In genomic region chr4:170145120-170145519, GRCh38 we compare ENCODE assay signal across 33 cellular contexts. TPM values are rescaled to one million over a fixed set of nuclear protein-coding genes. Genes with fewer than 3 reads are reported as not detected.
"Had no signal": no experiment of that assay in that cellular context is flagged by ENCODE, and none has a peak within 500 bp of the region (broad histone marks: within the 10 kb centered on the region; RNA-seq: fewer than 3 reads in every experiment).

No MANE protein-coding gene starts in this region.

- H3K27me3 Mint-ChIP-seq: activated B cell treated with CpG ODN at 0.5 μM for 24 hours; activated CD4-positive, alpha-beta memory T cell treated with anti-CD3 and anti-CD28 coated beads for 36 hours; activated naive CD4-positive, alpha-beta T cell treated with anti-CD3 and anti-CD28 coated beads, Interleukin-2, amount 10 ng/mL, durations not matched to agents 7 days and 5 days; brain had no signal

- H3K4me1 Mint-ChIP-seq: activated B cell treated with CpG ODN at 0.5 μM for 24 hours; activated naive CD4-positive, alpha-beta T cell treated with anti-CD3 and anti-CD28 coated beads, Interleukin-2, amount 10 ng/mL, durations not matched to agents 7 days and 5 days; activated naive CD8-positive, alpha-beta T cell treated with anti-CD3 and anti-CD28 coated beads, Interleukin-2, amount 50 U/mL, for 24 hours; brain had no signal

- H3K27ac Mint-ChIP-seq: activated B cell treated with CpG ODN at 0.5 μM for 24 hours; activated CD4-positive, alpha-beta memory T cell treated with anti-CD3 and anti-CD28 coated beads for 36 hours; activated naive CD4-positive, alpha-beta T cell treated with anti-CD3 and anti-CD28 coated beads, Interleukin-2, amount 10 ng/mL, durations not matched to agents 7 days and 5 days; activated naive CD8-positive, alpha-beta T cell; activated naive CD8-positive, alpha-beta T cell treated with anti-CD3 and anti-CD28 coated beads, Interleukin-2, amount 50 U/mL, for 24 hours; brain; T-helper 1 cell treated with Interleukin-12 subunit alpha and Interleukin-12 subunit beta and Interleukin-4 antibody, amounts not matched to agents 30 μg/mL and 1 μg/mL, for 36 hours; T-helper 2 cell treated with Interferon-gamma antibody and Interleukin-4, amounts not matched to agents 5 μg/mL and 100 μg/mL, for 36 hours had no signal

- H3K4me3 Mint-ChIP-seq: activated B cell treated with CpG ODN at 0.5 μM for 24 hours; activated CD4-positive, alpha-beta memory T cell treated with anti-CD3 and anti-CD28 coated beads for 36 hours; activated naive CD4-positive, alpha-beta T cell treated with anti-CD3 and anti-CD28 coated beads, Interleukin-2, amount 10 ng/mL, durations not matched to agents 7 days and 5 days; activated naive CD8-positive, alpha-beta T cell; activated naive CD8-positive, alpha-beta T cell treated with anti-CD3 and anti-CD28 coated beads, Interleukin-2, amount 50 U/mL, for 24 hours; activated T-cell treated with anti-CD3 and anti-CD28 coated beads, Interleukin-2, amount 50 U/mL, for 4 hours; brain; T-helper 1 cell treated with Interleukin-12 subunit alpha and Interleukin-12 subunit beta and Interleukin-4 antibody, amounts not matched to agents 30 μg/mL and 1 μg/mL, for 36 hours; T-helper 2 cell treated with Interferon-gamma antibody and Interleukin-4, amounts not matched to agents 5 μg/mL and 100 μg/mL, for 36 hours had no signal

- ATAC-seq: activated naive CD8-positive, alpha-beta T cell treated with anti-CD3 and anti-CD28 coated beads, Interleukin-2, amount 50 U/mL, for 24 hours; activated T-cell treated with anti-CD3 and anti-CD28 coated beads, Interleukin-2, amount 50 U/mL, for 4 hours; PC-3; Right ventricle myocardium inferior had no signal

- H3K36me3 Mint-ChIP-seq: activated CD4-positive, alpha-beta memory T cell treated with anti-CD3 and anti-CD28 coated beads for 36 hours; activated naive CD4-positive, alpha-beta T cell treated with anti-CD3 and anti-CD28 coated beads, Interleukin-2, amount 10 ng/mL, durations not matched to agents 7 days and 5 days; activated naive CD8-positive, alpha-beta T cell; brain had no signal

- H3K27ac ChIP-seq: RWPE1, SK-N-MC had no signal

- DNase-seq: activated B cell treated with CpG ODN at 0.5 μM for 24 hours; activated CD4-positive, alpha-beta memory T cell treated with anti-CD3 and anti-CD28 coated beads for 36 hours; activated CD4-positive, alpha-beta T cell treated with anti-CD3 and anti-CD28 coated beads for 4 hours; activated CD4-positive, alpha-beta T cell treated with anti-CD3 and anti-CD28 coated beads, Interleukin-2, amount 50 U/mL, for 1 hour; activated CD4-positive, CD25-positive, alpha-beta regulatory T cell treated with anti-CD3 and anti-CD28 coated beads, Interleukin-2, amount 50 U/mL, for 72 hours; activated CD8-positive, alpha-beta memory T cell treated with anti-CD3 and anti-CD28 coated beads, Interleukin-2, amount 50 U/mL, for 4 hours; activated effector memory CD4-positive, alpha-beta T cell treated with Interleukin-2 at 50 U/mL for 16 hours; activated naive CD4-positive, alpha-beta T cell treated with anti-CD3 and anti-CD28 coated beads, Interleukin-2, amount 10 ng/mL, durations not matched to agents 7 days and 5 days; activated naive CD8-positive, alpha-beta T cell treated with anti-CD3 and anti-CD28 coated beads, Interleukin-2, amount 50 U/mL, for 24 hours; activated T-cell treated with anti-CD3 and anti-CD28 coated beads for 4 hours; activated T-cell treated with anti-CD3 and anti-CD28 coated beads, Interleukin-2, amount 50 U/mL, for 4 hours; anterior cingulate cortex; caudate nucleus; cerebellar nuclear complex; Karpas-422; KBM-7; NCI-H1105; NCI-H1417 treated with DMSO at 0.1 percent for 48 hours; NCI-H187 treated with DMSO at 0.1 percent for 48 hours; NCI-H2081 treated with DMSO at 0.1 percent for 48 hours; NCI-H2171; NCI-H510A; NCI-H526; NCI-H748 treated with DMSO at 0.1 percent for 48 hours; NK-92 treated with Interleukin-12 subunit alpha and Interleukin-12 subunit beta, amount 100 ng/mL, for 24 hours; PC-3 had no signal

- H3K4me3 ChIP-seq: SK-N-MC had no signal

- H3K9me3 Mint-ChIP-seq: activated B cell treated with CpG ODN at 0.5 μM for 24 hours; activated CD4-positive, alpha-beta memory T cell treated with anti-CD3 and anti-CD28 coated beads for 36 hours; activated naive CD4-positive, alpha-beta T cell treated with anti-CD3 and anti-CD28 coated beads, Interleukin-2, amount 10 ng/mL, durations not matched to agents 7 days and 5 days; activated naive CD8-positive, alpha-beta T cell treated with anti-CD3 and anti-CD28 coated beads, Interleukin-2, amount 50 U/mL, for 24 hours; activated T-cell treated with anti-CD3 and anti-CD28 coated beads, Interleukin-2, amount 50 U/mL, for 4 hours; T-helper 1 cell treated with Interleukin-12 subunit alpha and Interleukin-12 subunit beta and Interleukin-4 antibody, amounts not matched to agents 30 μg/mL and 1 μg/mL, for 36 hours; T-helper 2 cell treated with Interferon-gamma antibody and Interleukin-4, amounts not matched to agents 5 μg/mL and 100 μg/mL, for 36 hours had no signal

RNA-seq across cellular contexts. Expression of gene AADAT, which starts 55.4 kb away (rescaled TPM):
- total RNA-seq: activated B cell treated with CpG ODN at 0.5 μM for 24 hours; activated CD4-positive, alpha-beta memory T cell treated with anti-CD3 and anti-CD28 coated beads for 36 hours; activated T-cell treated with anti-CD3 and anti-CD28 coated beads, Interleukin-2, amount 50 U/mL, for 4 hours had no signal
